Comparison of ENCODE assay signal across 15 cellular contexts in the genomic region with DNA sequence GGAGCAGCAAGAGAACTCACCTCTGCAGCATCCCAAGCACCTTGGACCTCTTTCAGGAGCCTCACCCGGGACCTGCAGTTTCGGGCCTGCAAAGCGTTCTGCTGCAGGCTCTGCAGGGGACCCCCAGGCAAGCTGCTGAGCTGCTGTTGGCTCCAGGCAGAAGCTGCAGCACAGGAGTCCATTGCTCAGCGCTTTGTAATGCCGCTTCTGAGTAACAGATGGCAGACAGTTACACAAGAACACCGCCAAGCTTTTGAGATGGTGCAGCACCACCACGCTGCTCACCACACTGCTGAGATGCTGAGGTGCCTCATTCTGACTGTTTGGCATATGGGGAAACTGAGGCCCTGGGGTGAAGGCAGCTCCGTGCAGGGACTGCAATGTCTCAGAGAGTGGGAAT. TPM values are rescaled to one million over a fixed set of nuclear protein-coding genes. Genes with fewer than 3 reads are reported as not detected.
"Had no signal": no experiment of that assay in that cellular context is flagged by ENCODE, and none has a peak within 500 bp of the region (broad histone marks: within the 10 kb centered on the region; RNA-seq: fewer than 3 reads in every experiment).

No MANE protein-coding gene starts in this region.

- H3K27ac Mint-ChIP-seq: activated CD4-positive, alpha-beta memory T cell treated with anti-CD3 and anti-CD28 coated beads, Interleukin-2, amount 10 ng/mL, durations not matched to agents 7 days and 5 days; activated CD4-positive, alpha-beta T cell treated with anti-CD3 and anti-CD28 coated beads for 36 hours; naive thymus-derived CD4-positive, alpha-beta T cell; stimulated activated memory B cell treated with anti-CD40 and anti-IgM and Interleukin-4, amounts not matched to agents 10 μg/mL and 1 μg/mL and 100 μg/mL, for 72 hours had no signal

- H3K9me3 ChIP-seq: left lung, mucosa of descending colon, thyroid gland had no signal

- DNase-seq: activated CD4-positive, alpha-beta memory T cell treated with anti-CD3 and anti-CD28 coated beads, Interleukin-2, amount 10 ng/mL, durations not matched to agents 7 days and 5 days; activated CD4-positive, alpha-beta T cell treated with anti-CD3 and anti-CD28 coated beads for 36 hours; activated effector memory CD4-positive, alpha-beta T cell treated with Interleukin-2 at 50 U/mL for 16 hours; activated naive CD4-positive, alpha-beta T cell treated with anti-CD3 and anti-CD28 coated beads, Interleukin-2, amount 50 U/mL, for 16 hours; activated T-cell treated with anti-CD3 and anti-CD28 coated beads, Interleukin-2, amount 50 U/mL, for 4 hours; erythroblast; kidney; left lung; mammary epithelial cell; mucosa of descending colon; naive thymus-derived CD4-positive, alpha-beta T cell; retina; stimulated activated CD4-positive, alpha-beta T cell treated with anti-CD3 and anti-CD28 coated beads, Interleukin-2, amount 100 ng/mL, for 48 hours; thyroid gland had no signal

- H3K9me3 Mint-ChIP-seq: activated CD4-positive, alpha-beta memory T cell treated with anti-CD3 and anti-CD28 coated beads, Interleukin-2, amount 10 ng/mL, durations not matched to agents 7 days and 5 days; activated T-cell treated with anti-CD3 and anti-CD28 coated beads, Interleukin-2, amount 50 U/mL, for 4 hours; naive thymus-derived CD4-positive, alpha-beta T cell; stimulated activated memory B cell treated with anti-CD40 and anti-IgM and Interleukin-4, amounts not matched to agents 10 μg/mL and 1 μg/mL and 100 μg/mL, for 72 hours had no signal

- H3K36me3 ChIP-seq: left lung, thyroid gland had no signal

- H3K27me3 ChIP-seq: thyroid gland had no signal

- H3K27ac ChIP-seq: left lung, thyroid gland had no signal

- H3K4me3 ChIP-seq: left lung, mucosa of descending colon, thyroid gland had no signal

- H3K36me3 Mint-ChIP-seq: naive thymus-derived CD4-positive, alpha-beta T cell; stimulated activated memory B cell treated with anti-CD40 and anti-IgM and Interleukin-4, amounts not matched to agents 10 μg/mL and 1 μg/mL and 100 μg/mL, for 72 hours had no signal

- H3K4me3 Mint-ChIP-seq: activated CD4-positive, alpha-beta memory T cell treated with anti-CD3 and anti-CD28 coated beads, Interleukin-2, amount 10 ng/mL, durations not matched to agents 7 days and 5 days; activated CD4-positive, alpha-beta T cell treated with anti-CD3 and anti-CD28 coated beads for 36 hours; activated T-cell treated with anti-CD3 and anti-CD28 coated beads, Interleukin-2, amount 50 U/mL, for 4 hours; stimulated activated memory B cell treated with anti-CD40 and anti-IgM and Interleukin-4, amounts not matched to agents 10 μg/mL and 1 μg/mL and 100 μg/mL, for 72 hours had no signal

RNA-seq across cellular contexts. Expression of a gene that starts 1.9 kb away (rescaled TPM):
- total RNA-seq: activated CD4-positive, alpha-beta memory T cell treated with anti-CD3 and anti-CD28 coated beads, Interleukin-2, amount 10 ng/mL, durations not matched to agents 7 days and 5 days had no signal
